Comparison of ENCODE assay signal across 18 cellular contexts in genomic region chr14:52417139-52417538, GRCh38.
DNase-seq lines count a peak whose midpoint lies in the region; ATAC-seq, FAIRE-seq and TF ChIP-seq lines count a peak whose summit lies in the region.
"Had no signal": no experiment of that assay in that cellular context is flagged by ENCODE, and none has a peak within 500 bp of the region (broad histone marks: within the 10 kb centered on the region; RNA-seq: fewer than 3 reads in every experiment).

No MANE protein-coding gene starts in this region.

- no peak overlapping the region for H3K4me2 ChIP-seq in astrocyte (ENCODE audit: low read length)

- peaks cover 68% of the 10 kb centered on the region for H3K4me1 Mint-ChIP-seq in activated naive CD4-positive, alpha-beta T cell treated with anti-CD3 and anti-CD28 coated beads, Interleukin-2, amount 10 ng/mL, durations not matched to agents 7 days and 5 days
- H3K4me1 Mint-ChIP-seq in astrocyte (ENCODE audit: low read depth, unreplicated experiment): no peaks in the 10 kb centered on the region

- H3K27ac Mint-ChIP-seq in activated naive CD4-positive, alpha-beta T cell treated with anti-CD3 and anti-CD28 coated beads, Interleukin-2, amount 10 ng/mL, durations not matched to agents 7 days and 5 days: peak overlapping the region; percentile 45
- no peak overlapping the region for H3K27ac Mint-ChIP-seq in astrocyte (ENCODE audit: unreplicated experiment)
- H3K27ac Mint-ChIP-seq: CD4-positive, alpha-beta T cell had no signal

- no peak overlapping the region for H3K27ac ChIP-seq in astrocyte (ENCODE audit: low read depth, low read length)
- H3K27ac ChIP-seq: C4-2B had no signal

- H3K4me1 ChIP-seq in astrocyte (ENCODE audit: insufficient read depth, low read length): no peaks in the 10 kb centered on the region
- H3K4me1 ChIP-seq: Caco-2 had no signal

- no peak for FAIRE-seq in astrocyte (lab: Jason Lieb, UNC)
- FAIRE-seq: GM12892, GM18507 had no signal

- H3K4me3 ChIP-seq in AG10803 (ENCODE audit: low read length): no peak overlapping the region
- no peak overlapping the region for H3K4me3 ChIP-seq in astrocyte (ENCODE audit: insufficient read depth, low read depth, low read length)

- CTCF ChIA-PET in activated naive CD4-positive, alpha-beta T cell treated with anti-CD3 and anti-CD28 coated beads, Interleukin-2, amount 10 ng/mL, durations not matched to agents 7 days and 5 days (lab: Charles Lee): interaction anchor here (1.4 to 1.8 kb wide), 2 partner anchors 117 to 119 kb away, joined by 4 to 6 read pairs; no protein-coding TSS in a partner anchor

- H3K27me3 ChIP-seq in astrocyte (ENCODE audit: insufficient read depth, low read length): no peaks in the 10 kb centered on the region

- no peak overlapping the region for H3K9ac ChIP-seq in astrocyte (ENCODE audit: low read length)

- H3K36me3 Mint-ChIP-seq in activated naive CD4-positive, alpha-beta T cell treated with anti-CD3 and anti-CD28 coated beads, Interleukin-2, amount 10 ng/mL, durations not matched to agents 7 days and 5 days: peaks cover 22% of the 10 kb centered on the region
- no peaks in the 10 kb centered on the region for H3K36me3 Mint-ChIP-seq in astrocyte (ENCODE audit: low read depth, unreplicated experiment)

- TF ChIP-seq CTCF in AG10803 (conservative IDR thresholded peaks at IDR 0.05; ENCODE audit: low read length): peak; percentile 59
- peak; percentile 7 for TF ChIP-seq CTCF in astrocyte (IDR thresholded peaks at IDR 0.05; ENCODE audit: insufficient read depth, low read depth, low read length)

- H3K27me3 Mint-ChIP-seq in activated naive CD4-positive, alpha-beta T cell treated with anti-CD3 and anti-CD28 coated beads, Interleukin-2, amount 10 ng/mL, durations not matched to agents 7 days and 5 days: peaks cover 3% of the 10 kb centered on the region
- peaks cover 7% of the 10 kb centered on the region for H3K27me3 Mint-ChIP-seq in astrocyte (ENCODE audit: low read depth, unreplicated experiment)
- H3K27me3 Mint-ChIP-seq: CD4-positive, alpha-beta T cell had no signal

- no peak for ATAC-seq in GM21515 (IDR thresholded peaks at IDR 0.05; ENCODE audit: unreplicated experiment)

- no peaks in the 10 kb centered on the region for H4K20me1 ChIP-seq in astrocyte (ENCODE audit: insufficient read depth, low read length)

- H3K79me2 ChIP-seq in astrocyte (ENCODE audit: insufficient read depth, low read length): no peaks in the 10 kb centered on the region

- no peaks in the 10 kb centered on the region for H3K36me3 ChIP-seq in astrocyte (ENCODE audit: insufficient read depth, low read length)

- no peaks in the 10 kb centered on the region for H3K9me3 ChIP-seq in astrocyte (ENCODE audit: insufficient read depth, low read depth, low read length)
- H3K9me3 ChIP-seq: Caco-2 had no signal

- DNase-seq in activated naive CD4-positive, alpha-beta T cell treated with anti-CD3 and anti-CD28 coated beads, Interleukin-2, amount 10 ng/mL, durations not matched to agents 7 days and 5 days: no peak
- DNase-seq in activated naive CD4-positive, alpha-beta T cell treated with Interleukin-2 at 50 U/mL for 16 hours: no peak
- DNase-seq in AG10803 (ENCODE audit: low read depth) (no peak), astrocyte (ENCODE audit: low read depth) (no peak), head of caudate nucleus (no peak), anterior cingulate cortex (lab: John Stamatoyannopoulos, UW) (no peak)
- DNase-seq: 8988T; AML-193; Caco-2; CD4-positive, alpha-beta T cell; DMS79; GDM1; GOT3; H7 had no signal

- H2AFZ ChIP-seq in astrocyte (ENCODE audit: low read depth, low read length): no peak overlapping the region

- H3K9me3 Mint-ChIP-seq in activated naive CD4-positive, alpha-beta T cell treated with anti-CD3 and anti-CD28 coated beads, Interleukin-2, amount 10 ng/mL, durations not matched to agents 7 days and 5 days: no peaks in the 10 kb centered on the region
- H3K9me3 Mint-ChIP-seq in astrocyte (ENCODE audit: unreplicated experiment): no peaks in the 10 kb centered on the region
- H3K9me3 Mint-ChIP-seq: CD4-positive, alpha-beta T cell had no signal

- intact Hi-C loops in head of caudate nucleus (cut with DNase I): no loop called here

- no peak overlapping the region for H3K4me3 Mint-ChIP-seq in activated naive CD4-positive, alpha-beta T cell treated with anti-CD3 and anti-CD28 coated beads, Interleukin-2, amount 10 ng/mL, durations not matched to agents 7 days and 5 days
- no peak overlapping the region for H3K4me3 Mint-ChIP-seq in astrocyte (ENCODE audit: unreplicated experiment)
- H3K4me3 Mint-ChIP-seq: CD4-positive, alpha-beta T cell had no signal
